In genomic region chrX:84123585-84123984, GRCh38 we compare ENCODE assay signal across 24 cellular contexts.
"Had no signal": no experiment of that assay in that cellular context is flagged by ENCODE, and none has a peak within 500 bp of the region (broad histone marks: within the 10 kb centered on the region; RNA-seq: fewer than 3 reads in every experiment).

No MANE protein-coding gene starts in this region.

- H3K4me3 ChIP-seq: coronary artery, esophagus squamous epithelium, left lung, neural progenitor cell, right lobe of liver, thoracic aorta, tibial nerve, upper lobe of right lung, uterus had no signal

- H3K9me3 Mint-ChIP-seq: stimulated activated naive B cell treated with anti-CD40 and anti-IgM and Interleukin-4, amounts not matched to agents 10 μg/mL and 1 μg/mL and 100 μg/mL, for 72 hours had no signal

- H3K27ac ChIP-seq: coronary artery, left lung, neural progenitor cell, parathyroid adenoma, right lobe of liver, thoracic aorta, tibial nerve, upper lobe of right lung, uterus had no signal

- H2AFZ ChIP-seq: neural progenitor cell, parathyroid adenoma had no signal

- H3K36me3 Mint-ChIP-seq: naive thymus-derived CD4-positive, alpha-beta T cell; stimulated activated naive B cell treated with anti-CD40 and anti-IgM and Interleukin-4, amounts not matched to agents 10 μg/mL and 1 μg/mL and 100 μg/mL, for 72 hours had no signal

- H3K27ac Mint-ChIP-seq: effector memory CD8-positive, alpha-beta T cell; naive thymus-derived CD4-positive, alpha-beta T cell; nephron; neural progenitor cell; progenitor cell of endocrine pancreas; stimulated activated naive B cell treated with anti-CD40 and anti-IgM and Interleukin-4, amounts not matched to agents 10 μg/mL and 1 μg/mL and 100 μg/mL, for 72 hours; stimulated activated naive CD8-positive, alpha-beta T cell treated with anti-CD3 and anti-CD28 coated beads, Interleukin-15, Interleukin-2, amounts not matched to agents 100 ng/mL and 50 ng/mL, for 24 hours had no signal

- H3K36me3 ChIP-seq: esophagus squamous epithelium, left lung, neural progenitor cell, right lobe of liver, thoracic aorta, tibial nerve, upper lobe of right lung, uterus had no signal

- H3K4me2 ChIP-seq: neural progenitor cell had no signal

- H3K4me3 Mint-ChIP-seq: effector memory CD8-positive, alpha-beta T cell; naive thymus-derived CD4-positive, alpha-beta T cell; nephron; neural progenitor cell; stimulated activated naive B cell treated with anti-CD40 and anti-IgM and Interleukin-4, amounts not matched to agents 10 μg/mL and 1 μg/mL and 100 μg/mL, for 72 hours; stimulated activated naive CD8-positive, alpha-beta T cell treated with anti-CD3 and anti-CD28 coated beads, Interleukin-15, Interleukin-2, amounts not matched to agents 100 ng/mL and 50 ng/mL, for 24 hours had no signal

- H3K27me3 Mint-ChIP-seq: effector memory CD8-positive, alpha-beta T cell; naive thymus-derived CD4-positive, alpha-beta T cell; progenitor cell of endocrine pancreas; stimulated activated naive B cell treated with anti-CD40 and anti-IgM and Interleukin-4, amounts not matched to agents 10 μg/mL and 1 μg/mL and 100 μg/mL, for 72 hours; stimulated activated naive CD8-positive, alpha-beta T cell treated with anti-CD3 and anti-CD28 coated beads, Interleukin-15, Interleukin-2, amounts not matched to agents 100 ng/mL and 50 ng/mL, for 24 hours had no signal

- ATAC-seq: effector memory CD8-positive, alpha-beta T cell; left cardiac atrium; left lung; naive thymus-derived CD4-positive, alpha-beta T cell; right lobe of liver; stimulated activated naive B cell treated with anti-CD40 and anti-IgM and Interleukin-4, amounts not matched to agents 10 μg/mL and 1 μg/mL and 100 μg/mL, for 72 hours; upper lobe of right lung had no signal

- DNase-seq: effector memory CD8-positive, alpha-beta T cell; esophagus squamous epithelium; head of caudate nucleus; kidney; left cardiac atrium; left lung; mesendoderm; midbrain; naive thymus-derived CD4-positive, alpha-beta T cell; right lobe of liver; small intestine; stimulated activated CD4-positive, alpha-beta T cell treated with anti-CD3 and anti-CD28 coated beads, Interleukin-15, amount 100 ng/mL, for 24 hours; stimulated activated CD4-positive, alpha-beta T cell treated with anti-CD3 and anti-CD28 coated beads, Interleukin-2, amount 100 ng/mL, for 48 hours; stimulated activated naive B cell treated with anti-CD40 and anti-IgM and Interleukin-4, amounts not matched to agents 10 μg/mL and 1 μg/mL and 100 μg/mL, for 72 hours; upper lobe of right lung; uterus had no signal

- H3K79me2 ChIP-seq: parathyroid adenoma had no signal

- H3K9me3 ChIP-seq: esophagus squamous epithelium, left lung, right lobe of liver, thoracic aorta, tibial nerve, upper lobe of right lung, uterus had no signal

- H3K4me1 ChIP-seq: left lung, neural progenitor cell, parathyroid adenoma, right lobe of liver, tibial nerve, upper lobe of right lung, uterus had no signal

- H3K4me1 Mint-ChIP-seq: naive thymus-derived CD4-positive, alpha-beta T cell; nephron; neural progenitor cell; stimulated activated naive B cell treated with anti-CD40 and anti-IgM and Interleukin-4, amounts not matched to agents 10 μg/mL and 1 μg/mL and 100 μg/mL, for 72 hours had no signal

- H3K27me3 ChIP-seq: esophagus squamous epithelium, left lung, neural progenitor cell, tibial nerve, upper lobe of right lung, uterus had no signal
